In the genomic region with DNA sequence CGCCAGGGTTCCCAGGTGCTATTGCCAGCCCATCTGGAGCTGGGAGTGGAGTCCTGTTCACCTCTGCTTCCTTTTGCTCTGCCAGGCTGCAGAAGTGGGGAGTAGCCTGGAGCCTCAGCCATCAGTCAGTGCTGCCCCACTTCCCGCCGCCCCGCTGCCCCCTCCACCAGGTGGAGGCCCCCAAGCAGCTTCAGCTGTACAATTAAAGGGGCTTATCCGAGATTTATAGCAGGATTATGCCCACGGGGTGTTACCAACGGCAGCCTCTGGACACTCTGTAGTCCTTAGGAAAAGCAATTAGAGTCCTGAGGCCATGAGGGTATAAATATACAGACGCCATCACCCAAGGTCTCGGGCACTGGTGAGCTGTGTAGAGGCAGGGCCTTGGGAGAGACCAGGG, we compare ENCODE assay signal across 24 cellular contexts. TPM values are rescaled to one million over a fixed set of nuclear protein-coding genes. Genes with fewer than 3 reads are reported as not detected.
"Had no signal": no experiment of that assay in that cellular context is flagged by ENCODE, and none has a peak within 500 bp of the region (broad histone marks: within the 10 kb centered on the region; RNA-seq: fewer than 3 reads in every experiment).

No MANE protein-coding gene starts in this region.

- H3K27ac ChIP-seq: SJSA1, SK-N-MC had no signal

- ATAC-seq: HepG2 had no signal

- FAIRE-seq: HepG2, RCC 7860 had no signal

- DNase-seq: IMR-90, Karpas-422, KG1, MG63, NCI-H1092, NCI-H1105 treated with DMSO at 0.1 percent for 48 hours, NCI-H1417 treated with DMSO at 0.1 percent for 48 hours, NCI-H146, NCI-H1694 treated with DMSO at 0.1 percent for 48 hours, NCI-H1930, NCI-H2081, NCI-H2107, NCI-H345, NCI-H446 treated with DMSO at 0.1 percent for 48 hours, NCI-H510A treated with DMSO at 0.1 percent for 48 hours, NCI-H774, Right ventricle myocardium superior, SIG-M5 had no signal

- H3K4me3 ChIP-seq: MG63, SJSA1, SK-N-MC had no signal

- H3K9me3 ChIP-seq: MG63 had no signal

- H3K27me3 ChIP-seq: MG63 had no signal

- H3K36me3 ChIP-seq: MG63, SJSA1 had no signal

- H3K4me1 ChIP-seq: SJSA1 had no signal

RNA-seq across cellular contexts. Expression of gene GRM4, which starts 55.4 kb away (rescaled TPM):
- total RNA-seq: HepG2; HT1080; IMR-90; Right ventricle myocardium superior; SJSA1; T-helper 1 cell treated with Interleukin-12 subunit alpha and Interleukin-12 subunit beta and Interleukin-4 antibody, amounts not matched to agents 30 ng/mL and 1 ng/mL, for 36 hours had no signal
